ENCODE assay signal across 17 cellular contexts in genomic region chr12:51127050-51127729, GRCh38.
DNase-seq lines count a peak whose midpoint lies in the region; ATAC-seq and TF ChIP-seq lines count a peak whose summit lies in the region.
"Had no signal": no experiment of that assay in that cellular context is flagged by ENCODE, and none has a peak within 500 bp of the region (broad histone marks: within the 10 kb centered on the region; RNA-seq: fewer than 3 reads in every experiment).

No MANE protein-coding gene starts in this region.

- peaks cover 39% of the 10 kb centered on the region for H3K4me1 ChIP-seq in RWPE2 (ENCODE audit: insufficient read depth, poor library complexity, severe bottlenecking)

- H3K36me3 ChIP-seq in RWPE2 (ENCODE audit: low read depth) = peaks cover 12% of the 10 kb centered on the region

- H3K36me3 Mint-ChIP-seq in nephron (ENCODE audit: low read depth) = peaks cover 10% of the 10 kb centered on the region

- no peak overlapping the region for H3K4me3 Mint-ChIP-seq in nephron
- H3K4me3 Mint-ChIP-seq: neural crest cell had no signal

- peak overlapping the region in 2 of 3 experiments; percentile 48 to 68 for H3K27ac Mint-ChIP-seq in nephron

- H3K27ac ChIP-seq in RWPE2 (ENCODE audit: poor library complexity, severe bottlenecking) (peak overlapping the region; percentile 89), epithelial cell of prostate (peak overlapping the region; percentile 83)

- H3K27me3 ChIP-seq in RWPE2 (ENCODE audit: insufficient read depth, poor library complexity, severe bottlenecking) = no peaks in the 10 kb centered on the region

- H3K4me1 Mint-ChIP-seq in nephron = peaks cover 43% of the 10 kb centered on the region

- H3K4me3 ChIP-seq in RWPE2 (ENCODE audit: severe bottlenecking) = no peak overlapping the region
- H3K4me3 ChIP-seq: lung had no signal

- peak; percentile 4 for DNase-seq in EL
- no peak for DNase-seq in RWPE2 (ENCODE audit: low spot score)
- peak; percentile 31 for DNase-seq in epithelial cell of prostate (ENCODE audit: low read depth, low spot score)
- DNase-seq: activated CD4-positive, alpha-beta T cell treated with anti-CD3 and anti-CD28 coated beads for 48 hours; activated T-cell treated with anti-CD3 and anti-CD28 coated beads, Interleukin-2, amount 50 U/mL, for 1 hour; AML-193; GOT3; NCI-H187; NCI-H524 treated with DMSO at 0.1 percent for 48 hours; SIG-M5; stimulated activated CD4-positive, alpha-beta T cell treated with anti-CD3 and anti-CD28 coated beads, Interleukin-1b, Interleukin-23, amount 100 ng/mL, for 48 hours had no signal

- no peaks in the 10 kb centered on the region for H3K27me3 Mint-ChIP-seq in nephron (ENCODE audit: low read depth)

- ATAC-seq in RWPE2 (ENCODE audit: low read depth) (peak; percentile 95), HG03039 (IDR thresholded peaks at IDR 0.05; ENCODE audit: unreplicated experiment) (no peak), HG02852 (IDR thresholded peaks at IDR 0.05; ENCODE audit: unreplicated experiment) (no peak), HG03565 (IDR thresholded peaks at IDR 0.05; ENCODE audit: unreplicated experiment) (no peak)

- no peaks in the 10 kb centered on the region for H3K9me3 Mint-ChIP-seq in nephron
- H3K9me3 Mint-ChIP-seq: neural crest cell had no signal

- TF ChIP-seq CTCF in RWPE2 (IDR thresholded peaks at IDR 0.05; ENCODE audit: poor library complexity, severe bottlenecking) (no peak), nephron (IDR thresholded peaks at IDR 0.05; ENCODE audit: unreplicated experiment in 3 of 3) (no peak)

- H3K9me3 ChIP-seq in RWPE2 (ENCODE audit: severe bottlenecking) = no peaks in the 10 kb centered on the region
